Comparison of ENCODE assay signal across 2 cellular contexts in genomic region chr16:50534958-50535357, GRCh38.
TF ChIP-seq lines count a peak whose summit lies in the region.

No MANE protein-coding gene starts in this region.

TF ChIP-seq in IMR-90, 13 proteins besides CTCF, POLR2A, EP300 and RAD21:
- TF ChIP-seq USF2 (IDR thresholded peaks at IDR 0.05; ENCODE audit: low read depth, low read length) (0 out of 2 replicates have a peak, but pooled peaks have one; percentile 32), ELK1 (IDR thresholded peaks at IDR 0.05; ENCODE audit: borderline replicate concordance, low read depth, low read length) (no peak)
TF ChIP-seq in IMR-90: peak in this region for 1.

TF ChIP-seq in HepG2, 621 proteins besides CTCF, POLR2A, EP300 and RAD21 (continues in another document):
- TF ChIP-seq JUNB (CRISPR knock-in tag; IDR thresholded peaks at IDR 0.05; ENCODE audit: borderline replicate concordance) (no peak), FOXO1 (CRISPR knock-in tag; IDR thresholded peaks at IDR 0.05) (no peak), CSRNP2 (CRISPR knock-in tag; conservative IDR thresholded peaks at IDR 0.05; ENCODE audit: low read depth) (no peak), NFAT5 (CRISPR knock-in tag; IDR thresholded peaks at IDR 0.05) (no peak), ZIK1 (CRISPR knock-in tag; IDR thresholded peaks at IDR 0.05; ENCODE audit: borderline replicate concordance, low read depth) (no peak), DRAP1 (CRISPR knock-in tag; IDR thresholded peaks at IDR 0.05) (no peak), BCL3 (CRISPR knock-in tag; IDR thresholded peaks at IDR 0.05) (no peak), NCOR1 (IDR thresholded peaks at IDR 0.05; ENCODE audit: borderline replicate concordance, low read length) (no peak), ZNF709 (CRISPR knock-in tag; IDR thresholded peaks at IDR 0.05) (no peak), ZFY (CRISPR knock-in tag; IDR thresholded peaks at IDR 0.05) (no peak), ZNF513 (CRISPR knock-in tag; conservative IDR thresholded peaks at IDR 0.05) (no peak), USF2 (IDR thresholded peaks at IDR 0.05; ENCODE audit: low read depth, low read length) (no peak), USF2 (CRISPR knock-in tag; IDR thresholded peaks at IDR 0.05; ENCODE audit: borderline replicate concordance) (0 out of 2 replicates have a peak, but pooled peaks have one; percentile 21), HINFP (CRISPR knock-in tag; IDR thresholded peaks at IDR 0.05; ENCODE audit: low read depth) (no peak), ZNF691 (CRISPR knock-in tag; IDR thresholded peaks at IDR 0.05; ENCODE audit: borderline replicate concordance, low read depth) (no peak), NFYC (CRISPR knock-in tag; IDR thresholded peaks at IDR 0.05) (peak; percentile 66), ZNF432 (CRISPR knock-in tag; IDR thresholded peaks at IDR 0.05; ENCODE audit: borderline replicate concordance) (no peak), PRDM10 (CRISPR knock-in tag; IDR thresholded peaks at IDR 0.05; ENCODE audit: low read depth) (no peak), ZFX (CRISPR knock-in tag; IDR thresholded peaks at IDR 0.05; ENCODE audit: low read depth) (no peak), ZBTB14 (CRISPR knock-in tag; IDR thresholded peaks at IDR 0.05) (0 out of 2 replicates have a peak, but pooled peaks have one; percentile 7), TBX3 (IDR thresholded peaks at IDR 0.05; ENCODE audit: borderline replicate concordance) (no peak)
